1 cellular context compared by ENCODE assay signal in genomic region chr6:52284460-52285173, GRCh38.
TF ChIP-seq lines count a peak whose summit lies in the region.

Gene MCM3 (minus strand): TSS chr6:52284742. CDS start chr6:52284674, 68 bp downstream.

TF ChIP-seq in HepG2, 621 proteins besides CTCF, POLR2A, EP300 and RAD21 (continued from another document and continues in another):
- TF ChIP-seq ARID5B (CRISPR knock-in tag; IDR thresholded peaks at IDR 0.05) (no peak; the same call in 1 of the 2 replicates), ZZZ3 (CRISPR knock-in tag; IDR thresholded peaks at IDR 0.05; ENCODE audit: borderline replicate concordance) (no peak; the same call in 1 of the 2 replicates), REST (IDR thresholded peaks at IDR 0.05; ENCODE audit: borderline replicate concordance in 1 of 2, low read depth in 1 of 2, low read length in 2 of 2) (peak in 1 of 2 experiments; percentile 47; a peak in 1 of 4 replicates), ZNF616 (CRISPR knock-in tag; IDR thresholded peaks at IDR 0.05; ENCODE audit: low read depth) (0 out of 2 replicates have a peak, but pooled peaks have one; percentile 63), ZNF232 (CRISPR knock-in tag; IDR thresholded peaks at IDR 0.05; ENCODE audit: borderline replicate concordance) (0 out of 2 replicates have a peak, but pooled peaks have one; percentile 9), XBP1 (CRISPR knock-in tag; IDR thresholded peaks at IDR 0.05) (no peak), ZNF605 (CRISPR knock-in tag; IDR thresholded peaks at IDR 0.05) (peak; percentile 98), NRL (CRISPR knock-in tag; IDR thresholded peaks at IDR 0.05; ENCODE audit: borderline replicate concordance) (peak; percentile 96), BRF2 (CRISPR knock-in tag; IDR thresholded peaks at IDR 0.05) (peak; percentile 97), ZNF260 (CRISPR knock-in tag; IDR thresholded peaks at IDR 0.05; ENCODE audit: borderline replicate concordance, low read depth) (no peak), MEIS1 (CRISPR knock-in tag; IDR thresholded peaks at IDR 0.05; ENCODE audit: borderline replicate concordance) (peak; percentile 65; the same call in 1 of the 2 replicates), REL (CRISPR knock-in tag; conservative IDR thresholded peaks at IDR 0.05) (peak; percentile 93), HNRNPUL1 (IDR thresholded peaks at IDR 0.05; ENCODE audit: low read depth, low read length) (no peak), HNRNPLL (IDR thresholded peaks at IDR 0.05; ENCODE audit: low read depth, low read length, poor library complexity, severe bottlenecking) (peak; percentile 73), ATF2 (CRISPR knock-in tag; IDR thresholded peaks at IDR 0.05) (peak; percentile 17), MYPOP (CRISPR knock-in tag; IDR thresholded peaks at IDR 0.05) (peak; percentile 95), ZNF564 (CRISPR knock-in tag; IDR thresholded peaks at IDR 0.05) (peak; percentile 85; the same call in 1 of the 2 replicates), ZNF264 (CRISPR knock-in tag; IDR thresholded peaks at IDR 0.05) (peak; percentile 43; the same call in 1 of the 2 replicates), HCFC1 (IDR thresholded peaks at IDR 0.05; ENCODE audit: low read depth, low read length) (peak; percentile 91), ZNF709 (CRISPR knock-in tag; IDR thresholded peaks at IDR 0.05) (peak; percentile 68; the same call in 1 of the 2 replicates), ZNF446 (CRISPR knock-in tag; IDR thresholded peaks at IDR 0.05) (peak; percentile 79; the same call in 1 of the 2 replicates), AFF4 (CRISPR knock-in tag; IDR thresholded peaks at IDR 0.05) (peak; percentile 50; the same call in 1 of the 2 replicates), ZNF124 (CRISPR knock-in tag; IDR thresholded peaks at IDR 0.05) (peak; percentile 81), KIAA2018 (CRISPR knock-in tag; IDR thresholded peaks at IDR 0.05; ENCODE audit: borderline replicate concordance) (peak; percentile 77; the same call in 1 of the 2 replicates)
